Comparison of ENCODE assay signal across 12 cellular contexts in genomic region chr14:92549096-92549852, GRCh38. TPM values are rescaled to one million over a fixed set of nuclear protein-coding genes. Genes with fewer than 3 reads are reported as not detected.
A peak's percentile ranks its signal among the peaks of the same experiment; 100 is the strongest.
DNase-seq lines count a peak whose midpoint lies in the region; ATAC-seq and TF ChIP-seq lines count a peak whose summit lies in the region.
"Had no signal": no experiment of that assay in that cellular context is flagged by ENCODE, and none has a peak within 500 bp of the region (broad histone marks: within the 10 kb centered on the region; RNA-seq: fewer than 3 reads in every experiment).

No MANE protein-coding gene starts in this region.

- H3K4me2 ChIP-seq in KMS-11: no peak overlapping the region
- H3K4me2 ChIP-seq: neural progenitor cell had no signal

- H3K9me3 Mint-ChIP-seq in activated naive CD4-positive, alpha-beta T cell treated with anti-CD3 and anti-CD28 coated beads, Interleukin-2, amount 50 U/mL, for 72 hours: no peaks in the 10 kb centered on the region
- H3K9me3 Mint-ChIP-seq: activated CD4-positive, alpha-beta memory T cell treated with anti-CD3 and anti-CD28 coated beads for 36 hours; activated naive CD4-positive, alpha-beta T cell treated with anti-CD3 and anti-CD28 coated beads for 36 hours; CD8-positive, alpha-beta memory T cell; neural progenitor cell had no signal

- no peak for TF ChIP-seq CTCF in KMS-11 (conservative IDR thresholded peaks at IDR 0.05; ENCODE audit: low read depth, low read length)
- no peak for TF ChIP-seq CTCF in thoracic aorta (IDR thresholded peaks at IDR 0.05)
- no peak for TF ChIP-seq CTCF in GM20000 (IDR thresholded peaks at IDR 0.05; ENCODE audit: extremely low read depth, missing control alignments)

- peak; percentile 22 to 37 for DNase-seq in erythroblast (lab: John Stamatoyannopoulos, UW)
- DNase-seq in thoracic aorta (ENCODE audit: low spot score): no peak
- DNase-seq in GM20000 (ENCODE audit: low spot score): no peak
- DNase-seq in activated naive CD4-positive, alpha-beta T cell treated with anti-CD3 and anti-CD28 coated beads, Interleukin-2, amount 50 U/mL, for 72 hours (ENCODE audit: low spot score in 2 of 2): no peak
- DNase-seq: activated CD4-positive, alpha-beta memory T cell treated with anti-CD3 and anti-CD28 coated beads for 36 hours; activated naive CD4-positive, alpha-beta T cell treated with anti-CD3 and anti-CD28 coated beads for 36 hours; CD8-positive, alpha-beta memory T cell had no signal

- H3K9me3 ChIP-seq in muscle layer of duodenum (ENCODE audit: control insufficient read depth in 1 of 2, low read length in 2 of 2) (no peaks in the 10 kb centered on the region), thoracic aorta (no peaks in the 10 kb centered on the region)

- H3K4me1 ChIP-seq in KMS-11 (ENCODE audit: low read depth, poor library complexity, severe bottlenecking): peaks cover 56% of the 10 kb centered on the region
- peaks cover 0 to 7% of the 10 kb centered on the region in 2 donors for H3K4me1 ChIP-seq in muscle layer of duodenum (ENCODE audit: control insufficient read depth in 1 of 2, insufficient read depth in 2 of 2, low read length in 2 of 2)
- H3K4me1 ChIP-seq in thoracic aorta (ENCODE audit: control insufficient read depth in 1 of 2, low read depth in 2 of 2): peaks cover 27 to 59% of the 10 kb centered on the region in 2 donors
- H3K4me1 ChIP-seq: neural progenitor cell had no signal

- H3K4me3 ChIP-seq in KMS-11 (IDR thresholded peaks at IDR 0.05; ENCODE audit: insufficient read depth, low read depth, low read length) (no peak overlapping the region), muscle layer of duodenum (ENCODE audit: low read depth in 1 of 2, low read length in 2 of 2) (no peak overlapping the region), thoracic aorta (peak overlapping the region; percentile 38)
- H3K4me3 ChIP-seq: neural progenitor cell had no signal

- H3K79me2 ChIP-seq in KMS-11 (ENCODE audit: insufficient read depth, low read depth): no peaks in the 10 kb centered on the region

- H3K27ac Mint-ChIP-seq in activated naive CD4-positive, alpha-beta T cell treated with anti-CD3 and anti-CD28 coated beads, Interleukin-2, amount 50 U/mL, for 72 hours: no peak overlapping the region
- H3K27ac Mint-ChIP-seq: activated CD4-positive, alpha-beta memory T cell treated with anti-CD3 and anti-CD28 coated beads for 36 hours; activated naive CD4-positive, alpha-beta T cell treated with anti-CD3 and anti-CD28 coated beads for 36 hours; neural progenitor cell had no signal

- no peaks in the 10 kb centered on the region for H4K20me1 ChIP-seq in KMS-11 (ENCODE audit: insufficient read depth)

- H3K27me3 ChIP-seq in KMS-11 (ENCODE audit: insufficient read depth, low read depth) (no peaks in the 10 kb centered on the region), muscle layer of duodenum (ENCODE audit: low read depth, low read length) (no peaks in the 10 kb centered on the region), thoracic aorta (replicated peaks; ENCODE audit: insufficient read depth) (no peaks in the 10 kb centered on the region)
- H3K27me3 ChIP-seq: neural progenitor cell had no signal

- peak overlapping the region; percentile 97; the same call in 1 of the 2 replicates for H3K27ac ChIP-seq in KMS-11
- H3K27ac ChIP-seq in muscle layer of duodenum (ENCODE audit: low read length): peak overlapping the region; percentile 43
- peak overlapping the region; percentile 77 to 87 for H3K27ac ChIP-seq in thoracic aorta
- H3K27ac ChIP-seq: neural progenitor cell had no signal

- no peak for ATAC-seq in thoracic aorta (ENCODE audit: insufficient number of reproducible peaks, low FRiP score, low read depth)
- no peak for ATAC-seq in GM21737 (IDR thresholded peaks at IDR 0.05; ENCODE audit: unreplicated experiment)
- no peak for ATAC-seq in HG03342 (IDR thresholded peaks at IDR 0.05; ENCODE audit: unreplicated experiment)
- ATAC-seq in activated naive CD4-positive, alpha-beta T cell treated with anti-CD3 and anti-CD28 coated beads, Interleukin-2, amount 50 U/mL, for 72 hours: no peak

- no peaks in the 10 kb centered on the region for H3K36me3 Mint-ChIP-seq in activated naive CD4-positive, alpha-beta T cell treated with anti-CD3 and anti-CD28 coated beads, Interleukin-2, amount 50 U/mL, for 72 hours
- H3K36me3 Mint-ChIP-seq: activated CD4-positive, alpha-beta memory T cell treated with anti-CD3 and anti-CD28 coated beads for 36 hours; neural progenitor cell had no signal

- TF ChIP-seq POLR2A in erythroblast (IDR thresholded peaks at IDR 0.05; ENCODE audit: low read length): peak; percentile 12

- H3K36me3 ChIP-seq in KMS-11 (ENCODE audit: insufficient read depth) (no peaks in the 10 kb centered on the region), muscle layer of duodenum (ENCODE audit: control insufficient read depth in 1 of 2, insufficient read depth in 2 of 2, low read length in 2 of 2) (no peaks in the 10 kb centered on the region), thoracic aorta (no peaks in the 10 kb centered on the region)
- H3K36me3 ChIP-seq: neural progenitor cell had no signal

- H2AFZ ChIP-seq in KMS-11 (ENCODE audit: low read depth): no peak overlapping the region
- H2AFZ ChIP-seq: neural progenitor cell had no signal

- no peak overlapping the region for H3K9ac ChIP-seq in KMS-11
- H3K9ac ChIP-seq: neural progenitor cell had no signal

RNA-seq across cellular contexts. Expression of gene RIN3, which starts 35.7 kb away (rescaled TPM):
- 10 to 100 TPM; 47.4 to 54.2 TPM for total RNA-seq in thoracic aorta
- 10 to 100 TPM; 21.1 to 27.9 TPM for total RNA-seq in activated naive CD4-positive, alpha-beta T cell treated with anti-CD3 and anti-CD28 coated beads, Interleukin-2, amount 50 U/mL, for 72 hours

Comparison
In these comparisons a context has a peak if more than half of its experiments do, and no peak if none do; other contexts are left out.
1. H3K27ac ChIP-seq: peak in every context shown above with its lines; median percentile 97 in KMS-11; 82 in thoracic aorta; 43 in muscle layer of duodenum.
2. DNase-seq: peak in erythroblast (2 of 2); none in thoracic aorta (single experiment), GM20000 (single experiment) and activated naive CD4-positive, alpha-beta T cell treated with anti-CD3 and anti-CD28 coated beads, Interleukin-2, amount 50 U/mL, for 72 hours (0 of 2).